ENCODE assay signal across 17 cellular contexts in genomic region chr6:37100740-37101139, GRCh38.
A peak's percentile ranks its signal among the peaks of the same experiment; 100 is the strongest.
DNase-seq lines count a peak whose midpoint lies in the region; ATAC-seq and TF ChIP-seq lines count a peak whose summit lies in the region.
"Had no signal": no experiment of that assay in that cellular context is flagged by ENCODE, and none has a peak within 500 bp of the region (broad histone marks: within the 10 kb centered on the region; RNA-seq: fewer than 3 reads in every experiment).

No MANE protein-coding gene starts in this region.

- intact Hi-C loops in activated CD4-positive, alpha-beta T cell treated with anti-CD3 and anti-CD28 coated beads for 36 hours (cut with DNase I, micrococcal nuclease), result loop anchor here in 1 of 2 experiments (5.0 kb wide), 1 partner anchor 48 kb away; no protein-coding TSS in a partner anchor
- intact Hi-C loops in OCI-LY7 (cut with micrococcal nuclease; ENCODE audit: unreplicated experiment), result loop anchor here (1.0 to 5.0 kb wide), 2 partner anchors 49 to 213 kb away; partner anchors contain the start of gene C6orf89

- H3K27me3 ChIP-seq in mesenchymal stem cell (ENCODE audit: control insufficient read depth in 1 of 2, insufficient read depth in 1 of 2, low read length in 2 of 2) (no peaks in the 10 kb centered on the region), trophoblast cell (ENCODE audit: insufficient read depth, low read length) (no peaks in the 10 kb centered on the region)
- H3K27me3 ChIP-seq: esophagus squamous epithelium, transverse colon had no signal

- peak overlapping the region; percentile 45 to 49 for H2BK12ac ChIP-seq in mesenchymal stem cell (ENCODE audit: low read length in 2 of 2)
- H2BK12ac ChIP-seq in trophoblast cell (ENCODE audit: low read length), result no peak overlapping the region

- H2BK5ac ChIP-seq in mesenchymal stem cell (ENCODE audit: low read depth, low read length, poor library complexity, severe bottlenecking) (no peak overlapping the region), trophoblast cell (ENCODE audit: low read depth, low read length, poor library complexity) (no peak overlapping the region)

- H3K27ac Mint-ChIP-seq in activated CD4-positive, alpha-beta T cell treated with anti-CD3 and anti-CD28 coated beads for 36 hours, result peak overlapping the region; percentile 13
- peak overlapping the region; percentile 80 for H3K27ac Mint-ChIP-seq in stimulated activated naive B cell treated with anti-CD40 and anti-IgM and Interleukin-4, amounts not matched to agents 10 μg/mL and 1 μg/mL and 100 μg/mL, for 72 hours

- TF ChIP-seq CTCF in OCI-LY7 (conservative IDR thresholded peaks at IDR 0.05; ENCODE audit: low read length), result no peak; the same call in 1 of the 2 replicates

- H3K4me3 Mint-ChIP-seq in activated CD4-positive, alpha-beta T cell treated with anti-CD3 and anti-CD28 coated beads for 36 hours, result no peak overlapping the region
- no peak overlapping the region for H3K4me3 Mint-ChIP-seq in stimulated activated naive B cell treated with anti-CD40 and anti-IgM and Interleukin-4, amounts not matched to agents 10 μg/mL and 1 μg/mL and 100 μg/mL, for 72 hours

- H3K4me3 ChIP-seq in OCI-LY7 (ENCODE audit: low read depth, low read length, poor library complexity, severe bottlenecking) (no peak overlapping the region), mesenchymal stem cell (ENCODE audit: insufficient read depth in 1 of 2, low read depth in 1 of 2, low read length in 2 of 2) (no peak overlapping the region), trophoblast cell (ENCODE audit: low read depth, low read length) (no peak overlapping the region)
- H3K4me3 ChIP-seq: esophagus squamous epithelium, transverse colon had no signal

- H2AFZ ChIP-seq in OCI-LY7 (ENCODE audit: low read length) (peak overlapping the region; percentile 43; the same call in 1 of the 2 replicates), mesenchymal stem cell (ENCODE audit: low read depth, low read length) (no peak overlapping the region), trophoblast cell (ENCODE audit: insufficient read depth, low read length, poor library complexity) (no peak overlapping the region)

- H3K9me3 Mint-ChIP-seq in activated CD4-positive, alpha-beta T cell treated with anti-CD3 and anti-CD28 coated beads for 36 hours (ENCODE audit: low read depth), result no peaks in the 10 kb centered on the region
- no peaks in the 10 kb centered on the region for H3K9me3 Mint-ChIP-seq in stimulated activated naive B cell treated with anti-CD40 and anti-IgM and Interleukin-4, amounts not matched to agents 10 μg/mL and 1 μg/mL and 100 μg/mL, for 72 hours

- DNase-seq in activated CD4-positive, alpha-beta T cell treated with anti-CD3 and anti-CD28 coated beads for 36 hours, result no peak
- DNase-seq in activated CD4-positive, alpha-beta T cell treated with anti-CD3 and anti-CD28 coated beads, Interleukin-2, amount 50 U/mL, for 4 hours, result no peak
- DNase-seq in OCI-LY7 (ENCODE audit: low spot score) (no peak), mesenchymal stem cell (no peak), trophoblast cell (no peak)
- DNase-seq in stimulated activated naive B cell treated with anti-CD40 and anti-IgM and Interleukin-4, amounts not matched to agents 10 μg/mL and 1 μg/mL and 100 μg/mL, for 72 hours, result no peak
- DNase-seq: 8988T; C1 segment of cervical spinal cord; DMS79; effector CD4-positive, alpha-beta T cell; esophagus squamous epithelium; NCI-H2081 treated with DMSO at 0.1 percent for 48 hours; occipital lobe; stimulated activated naive CD8-positive, alpha-beta T cell treated with anti-CD3 and anti-CD28 coated beads, Interleukin-15, Interleukin-2, amounts not matched to agents 100 U/mL and 50 U/mL, for 24 hours; transverse colon had no signal

- POLR2A ChIA-PET in activated CD4-positive, alpha-beta T cell treated with anti-CD3 and anti-CD28 coated beads for 36 hours (lab: Charles Lee), result interaction anchor here (0.7 kb wide), 1 partner anchor 59 kb away, joined by 3 read pairs; no protein-coding TSS in a partner anchor
- POLR2A ChIA-PET in OCI-LY7 (lab: Charles Lee), result interaction anchor here (0.6 kb wide), 1 partner anchor 267 kb away, joined by 4 read pairs; no protein-coding TSS in a partner anchor

- no TSS peak for BruUV-seq in OCI-LY7 (replicated peaks; lab: Mats Ljungman, UMichigan)

- H4K12ac ChIP-seq in trophoblast cell (ENCODE audit: low read depth, low read length), result no peak overlapping the region

- no peak overlapping the region for H3K4ac ChIP-seq in mesenchymal stem cell (ENCODE audit: low read depth in 1 of 2, low read length in 2 of 2)
- no peak overlapping the region for H3K4ac ChIP-seq in trophoblast cell (ENCODE audit: low read depth, low read length)

- H3K79me1 ChIP-seq in mesenchymal stem cell (replicated peaks; ENCODE audit: low read length, poor library complexity, severe bottlenecking), result no peaks in the 10 kb centered on the region
- H3K79me1 ChIP-seq in trophoblast cell (ENCODE audit: low read length), result no peaks in the 10 kb centered on the region

- no peaks in the 10 kb centered on the region for H3K36me3 Mint-ChIP-seq in activated CD4-positive, alpha-beta T cell treated with anti-CD3 and anti-CD28 coated beads for 36 hours (ENCODE audit: low read depth)
- H3K36me3 Mint-ChIP-seq in stimulated activated naive B cell treated with anti-CD40 and anti-IgM and Interleukin-4, amounts not matched to agents 10 μg/mL and 1 μg/mL and 100 μg/mL, for 72 hours, result no peaks in the 10 kb centered on the region

- H2AK5ac ChIP-seq in mesenchymal stem cell (ENCODE audit: low read length, severe bottlenecking), result no peak overlapping the region
- no peak overlapping the region for H2AK5ac ChIP-seq in trophoblast cell (ENCODE audit: low read length)

- no peak overlapping the region for H3K23ac ChIP-seq in mesenchymal stem cell (ENCODE audit: low read length in 2 of 2)
- H3K23ac ChIP-seq in trophoblast cell (ENCODE audit: low read length), result no peak overlapping the region

- H2BK120ac ChIP-seq in mesenchymal stem cell (ENCODE audit: low read depth, low read length) (no peak overlapping the region), trophoblast cell (ENCODE audit: insufficient read depth, low read length, poor library complexity) (no peak overlapping the region)

- no peaks in the 10 kb centered on the region for H3K9me2 ChIP-seq in OCI-LY7 (ENCODE audit: insufficient read depth, low read length)

- H3K36me3 ChIP-seq in OCI-LY7 (ENCODE audit: insufficient read depth, low read length), result no peaks in the 10 kb centered on the region
- H3K36me3 ChIP-seq in mesenchymal stem cell (ENCODE audit: control insufficient read depth in 1 of 2, insufficient read depth in 2 of 2, low read depth in 1 of 2, low read length in 2 of 2), result no peaks in the 10 kb centered on the region
- no peaks in the 10 kb centered on the region for H3K36me3 ChIP-seq in trophoblast cell (ENCODE audit: control insufficient read depth in 1 of 2, insufficient read depth in 2 of 2, low read length in 2 of 2)
- H3K36me3 ChIP-seq: esophagus squamous epithelium, transverse colon had no signal

- H3K9ac ChIP-seq in mesenchymal stem cell (ENCODE audit: low read length), result no peak overlapping the region
- no peak overlapping the region for H3K9ac ChIP-seq in trophoblast cell (ENCODE audit: low read length)

- CTCF ChIA-PET in activated CD4-positive, alpha-beta T cell treated with anti-CD3 and anti-CD28 coated beads for 36 hours (lab: Charles Lee), result interaction anchor here (1.2 kb wide), 1 partner anchor 60 kb away, joined by 3 read pairs; no protein-coding TSS in a partner anchor
- CTCF ChIA-PET in OCI-LY7 (lab: Charles Lee; ENCODE audit: unreplicated experiment), result interaction anchor here (0.6 kb wide), 2 partner anchors 75 to 230 kb away, joined by 3 to 4 read pairs; no protein-coding TSS in a partner anchor

- no peak overlapping the region for H4K91ac ChIP-seq in mesenchymal stem cell (ENCODE audit: low read length)
- H4K91ac ChIP-seq in trophoblast cell (ENCODE audit: low read depth, low read length), result no peak overlapping the region

- H3K27me3 Mint-ChIP-seq in activated CD4-positive, alpha-beta T cell treated with anti-CD3 and anti-CD28 coated beads for 36 hours, result no peaks in the 10 kb centered on the region
- H3K27me3 Mint-ChIP-seq in stimulated activated naive B cell treated with anti-CD40 and anti-IgM and Interleukin-4, amounts not matched to agents 10 μg/mL and 1 μg/mL and 100 μg/mL, for 72 hours, result no peaks in the 10 kb centered on the region

- peak overlapping the region; percentile 74 for H3K27ac ChIP-seq in OCI-LY7 (ENCODE audit: low read depth, low read length, poor library complexity, severe bottlenecking)
- H3K27ac ChIP-seq in mesenchymal stem cell (ENCODE audit: low read length, poor library complexity, severe bottlenecking), result no peak overlapping the region
- no peak overlapping the region for H3K27ac ChIP-seq in trophoblast cell (ENCODE audit: low read depth, low read length)
- H3K27ac ChIP-seq: esophagus squamous epithelium had no signal

- 95% methylated on average over 6 of the region's 6 CpGs for WGBS in mesenchymal stem cell
- no CpG with 5 or more reads among the region's 6 CpGs for WGBS in trophoblast cell (ENCODE audit: extremely low coverage, insufficient coverage, insufficient read length)

- H4K8ac ChIP-seq in mesenchymal stem cell (ENCODE audit: low read length), result no peak overlapping the region
- H4K8ac ChIP-seq in trophoblast cell (ENCODE audit: low read depth, low read length), result no peak overlapping the region

- no peak overlapping the region for H3K18ac ChIP-seq in mesenchymal stem cell (ENCODE audit: low read depth in 1 of 2, low read length in 2 of 2)
- H3K18ac ChIP-seq in trophoblast cell (ENCODE audit: low read length), result no peak overlapping the region

- H3K79me2 ChIP-seq in OCI-LY7 (ENCODE audit: insufficient read depth, low read depth, low read length) (no peaks in the 10 kb centered on the region), trophoblast cell (ENCODE audit: control insufficient read depth, insufficient read depth, low read length, poor library complexity) (no peaks in the 10 kb centered on the region)

- H3K4me2 ChIP-seq in OCI-LY7 (ENCODE audit: low read length), result peak overlapping the region; percentile 90
- no peak overlapping the region for H3K4me2 ChIP-seq in mesenchymal stem cell (ENCODE audit: low read length, poor library complexity, severe bottlenecking)
- H3K4me2 ChIP-seq in trophoblast cell (ENCODE audit: low read length), result no peak overlapping the region

- ATAC-seq in activated CD4-positive, alpha-beta T cell treated with anti-CD3 and anti-CD28 coated beads for 36 hours, result no peak
- peak; percentile 6 to 14 for ATAC-seq in stimulated activated naive B cell treated with anti-CD40 and anti-IgM and Interleukin-4, amounts not matched to agents 10 μg/mL and 1 μg/mL and 100 μg/mL, for 72 hours (replicated peaks)
- ATAC-seq in HG02852 (IDR thresholded peaks at IDR 0.05; ENCODE audit: unreplicated experiment) (no peak), GM21515 (IDR thresholded peaks at IDR 0.05; ENCODE audit: unreplicated experiment) (no peak)
- ATAC-seq: stimulated activated naive CD8-positive, alpha-beta T cell treated with anti-CD3 and anti-CD28 coated beads, Interleukin-15, Interleukin-2, amounts not matched to agents 100 U/mL and 50 U/mL, for 24 hours had no signal

- no peaks in the 10 kb centered on the region for H3K9me3 ChIP-seq in OCI-LY7 (ENCODE audit: low read length)
- no peaks in the 10 kb centered on the region for H3K9me3 ChIP-seq in mesenchymal stem cell (ENCODE audit: control insufficient read depth, low read length)
- no peaks in the 10 kb centered on the region for H3K9me3 ChIP-seq in trophoblast cell (ENCODE audit: insufficient read depth, low read depth, low read length)
- H3K9me3 ChIP-seq: esophagus squamous epithelium, transverse colon had no signal

- no peaks in the 10 kb centered on the region for H4K20me1 ChIP-seq in OCI-LY7 (ENCODE audit: insufficient read depth, low read length)

- H3K14ac ChIP-seq in mesenchymal stem cell (ENCODE audit: low read length in 2 of 2), result no peak overlapping the region
- H3K14ac ChIP-seq in trophoblast cell (ENCODE audit: low read length), result no peak overlapping the region

- peaks cover 24% of the 10 kb centered on the region for H3K4me1 Mint-ChIP-seq in activated CD4-positive, alpha-beta T cell treated with anti-CD3 and anti-CD28 coated beads for 36 hours
- H3K4me1 Mint-ChIP-seq in stimulated activated naive B cell treated with anti-CD40 and anti-IgM and Interleukin-4, amounts not matched to agents 10 μg/mL and 1 μg/mL and 100 μg/mL, for 72 hours, result peaks cover 23 to 39% of the 10 kb centered on the region in 2 donors

- H3K4me1 ChIP-seq in OCI-LY7 (ENCODE audit: insufficient read depth, low read length, poor library complexity, severe bottlenecking), result peaks cover 54% of the 10 kb centered on the region
- peaks cover 22% of the 10 kb centered on the region for H3K4me1 ChIP-seq in mesenchymal stem cell (ENCODE audit: control insufficient read depth, insufficient read depth, low read depth, low read length)
- peaks cover 4 to 8% of the 10 kb centered on the region in 2 experiments for H3K4me1 ChIP-seq in trophoblast cell (ENCODE audit: control insufficient read depth in 1 of 2, insufficient read depth in 2 of 2, low read length in 2 of 2)

- no peak overlapping the region for H2BK15ac ChIP-seq in mesenchymal stem cell (ENCODE audit: low read depth, poor library complexity, severe bottlenecking)

Comparison
In these comparisons a context has a peak if more than half of its experiments do, and no peak if none do; other contexts are left out.
1. ATAC-seq: peak in stimulated activated naive B cell treated with anti-CD40 and anti-IgM and Interleukin-4, amounts not matched to agents 10 μg/mL and 1 μg/mL and 100 μg/mL, for 72 hours (2 of 2); none in activated CD4-positive, alpha-beta T cell treated with anti-CD3 and anti-CD28 coated beads for 36 hours (single experiment), HG02852 (single experiment) and GM21515 (single experiment).